In genomic region chr12:68620528-68620927, GRCh38 we compare ENCODE assay signal across 15 cellular contexts. TPM values are rescaled to one million over a fixed set of nuclear protein-coding genes. Genes with fewer than 3 reads are reported as not detected.
A peak's percentile ranks its signal among the peaks of the same experiment; 100 is the strongest.
DNase-seq lines count a peak whose midpoint lies in the region; ATAC-seq and TF ChIP-seq lines count a peak whose summit lies in the region.
"Had no signal": no experiment of that assay in that cellular context is flagged by ENCODE, and none has a peak within 500 bp of the region (broad histone marks: within the 10 kb centered on the region; RNA-seq: fewer than 3 reads in every experiment).

No MANE protein-coding gene starts in this region.

- H3K4me3 ChIP-seq in thoracic aorta (peak overlapping the region; percentile 23), SJCRH30 (no peak overlapping the region), H7 (ENCODE audit: insufficient read depth, low read depth, low read length) (no peak overlapping the region)

- peaks cover 2 to 4% of the 10 kb centered on the region in 2 donors for H3K9me3 Mint-ChIP-seq in activated naive CD4-positive, alpha-beta T cell treated with anti-CD3 and anti-CD28 coated beads, Interleukin-2, amount 50 U/mL, for 72 hours
- peaks cover 2% of the 10 kb centered on the region for H3K9me3 Mint-ChIP-seq in activated naive CD4-positive, alpha-beta T cell treated with anti-CD3 and anti-CD28 coated beads, Interleukin-2, amount 10 ng/mL, durations not matched to agents 7 days and 5 days
- no peaks in the 10 kb centered on the region for H3K9me3 Mint-ChIP-seq in activated CD4-positive, alpha-beta memory T cell treated with anti-CD3 and anti-CD28 coated beads for 36 hours

- ATAC-seq in activated naive CD4-positive, alpha-beta T cell treated with anti-CD3 and anti-CD28 coated beads, Interleukin-2, amount 50 U/mL, for 72 hours: no peak
- no peak for ATAC-seq in thoracic aorta (ENCODE audit: insufficient number of reproducible peaks, low FRiP score, low read depth)
- ATAC-seq in esophagus mucosa: no peak
- ATAC-seq: activated CD4-positive, CD25-positive, alpha-beta regulatory T cell treated with anti-CD3 and anti-CD28 coated beads, Interleukin-2, amount 50 U/mL, for 24 hours had no signal

- peaks cover 5 to 28% of the 10 kb centered on the region in 2 donors for H3K36me3 Mint-ChIP-seq in activated naive CD4-positive, alpha-beta T cell treated with anti-CD3 and anti-CD28 coated beads, Interleukin-2, amount 50 U/mL, for 72 hours
- peaks cover 55% of the 10 kb centered on the region for H3K36me3 Mint-ChIP-seq in activated naive CD4-positive, alpha-beta T cell treated with anti-CD3 and anti-CD28 coated beads, Interleukin-2, amount 10 ng/mL, durations not matched to agents 7 days and 5 days
- peaks cover 27% of the 10 kb centered on the region for H3K36me3 Mint-ChIP-seq in activated CD4-positive, alpha-beta memory T cell treated with anti-CD3 and anti-CD28 coated beads for 36 hours

- H3K27ac ChIP-seq in thoracic aorta: no peak overlapping the region
- no peak overlapping the region for H3K27ac ChIP-seq in SJCRH30

- H3K36me3 ChIP-seq in thoracic aorta: no peaks in the 10 kb centered on the region
- H3K36me3 ChIP-seq in SJCRH30: peaks cover 35% of the 10 kb centered on the region
- H3K36me3 ChIP-seq in H7 (replicated peaks; ENCODE audit: control insufficient read depth, insufficient read depth, low read length): 0 out of 2 replicates have a peak, but pooled peaks cover 1% of the 10 kb centered on the region

- peak overlapping the region; percentile 24 to 89 for H3K27ac Mint-ChIP-seq in activated naive CD4-positive, alpha-beta T cell treated with anti-CD3 and anti-CD28 coated beads, Interleukin-2, amount 50 U/mL, for 72 hours
- H3K27ac Mint-ChIP-seq in activated naive CD4-positive, alpha-beta T cell treated with anti-CD3 and anti-CD28 coated beads, Interleukin-2, amount 10 ng/mL, durations not matched to agents 7 days and 5 days: no peak overlapping the region
- peak overlapping the region; percentile 28 for H3K27ac Mint-ChIP-seq in activated CD4-positive, alpha-beta memory T cell treated with anti-CD3 and anti-CD28 coated beads for 36 hours

- H3K4me1 ChIP-seq in thoracic aorta (ENCODE audit: control insufficient read depth in 1 of 2, low read depth in 2 of 2): peaks cover 79 to 93% of the 10 kb centered on the region in 2 donors
- H3K4me1 ChIP-seq in SJCRH30: no peaks in the 10 kb centered on the region

- no peak for TF ChIP-seq CTCF in thoracic aorta (IDR thresholded peaks at IDR 0.05)

- intact Hi-C loops in activated CD4-positive, alpha-beta memory T cell treated with anti-CD3 and anti-CD28 coated beads for 36 hours (cut with micrococcal nuclease): no loop called here

- CTCF ChIA-PET in activated naive CD4-positive, alpha-beta T cell treated with anti-CD3 and anti-CD28 coated beads, Interleukin-2, amount 10 ng/mL, durations not matched to agents 7 days and 5 days (lab: Charles Lee): interaction anchor here (0.6 kb wide), 1 partner anchor 261 kb away, joined by 3 read pairs; no protein-coding TSS in a partner anchor
- CTCF ChIA-PET in activated CD4-positive, alpha-beta memory T cell treated with anti-CD3 and anti-CD28 coated beads for 36 hours (lab: Charles Lee): interaction anchor here (0.7 to 1.1 kb wide), 2 partner anchors 140 to 187 kb away, joined by 3 read pairs; no protein-coding TSS in a partner anchor

- POLR2A ChIA-PET in activated CD4-positive, alpha-beta memory T cell treated with anti-CD3 and anti-CD28 coated beads for 36 hours (lab: Charles Lee): interaction anchor here (1.4 kb wide), 1 partner anchor 10 kb away, joined by 4 read pairs; the partner anchor contains the start of gene RAP1B

- no peaks in the 10 kb centered on the region for H3K27me3 Mint-ChIP-seq in activated naive CD4-positive, alpha-beta T cell treated with anti-CD3 and anti-CD28 coated beads, Interleukin-2, amount 10 ng/mL, durations not matched to agents 7 days and 5 days
- H3K27me3 Mint-ChIP-seq in activated CD4-positive, alpha-beta memory T cell treated with anti-CD3 and anti-CD28 coated beads for 36 hours: no peaks in the 10 kb centered on the region

- H3K9me3 ChIP-seq in thoracic aorta (no peaks in the 10 kb centered on the region), SJCRH30 (replicated peaks) (0 out of 2 replicates have a peak, but pooled peaks cover 3% of the 10 kb centered on the region)

- H3K4me1 Mint-ChIP-seq in activated naive CD4-positive, alpha-beta T cell treated with anti-CD3 and anti-CD28 coated beads, Interleukin-2, amount 10 ng/mL, durations not matched to agents 7 days and 5 days: peaks cover 72% of the 10 kb centered on the region
- peaks cover 81% of the 10 kb centered on the region for H3K4me1 Mint-ChIP-seq in activated CD4-positive, alpha-beta memory T cell treated with anti-CD3 and anti-CD28 coated beads for 36 hours (ENCODE audit: low read depth)

- H3K4me3 Mint-ChIP-seq in activated naive CD4-positive, alpha-beta T cell treated with anti-CD3 and anti-CD28 coated beads, Interleukin-2, amount 10 ng/mL, durations not matched to agents 7 days and 5 days: no peak overlapping the region
- H3K4me3 Mint-ChIP-seq in activated CD4-positive, alpha-beta memory T cell treated with anti-CD3 and anti-CD28 coated beads for 36 hours: no peak overlapping the region

- H3K27me3 ChIP-seq in thoracic aorta (replicated peaks; ENCODE audit: insufficient read depth) (no peaks in the 10 kb centered on the region), SJCRH30 (no peaks in the 10 kb centered on the region), H7 (ENCODE audit: control insufficient read depth, insufficient read depth, low read length) (no peaks in the 10 kb centered on the region)

- DNase-seq in activated naive CD4-positive, alpha-beta T cell treated with anti-CD3 and anti-CD28 coated beads, Interleukin-2, amount 50 U/mL, for 72 hours (ENCODE audit: low spot score in 2 of 2): no peak
- DNase-seq in activated naive CD4-positive, alpha-beta T cell treated with anti-CD3 and anti-CD28 coated beads, Interleukin-2, amount 10 ng/mL, durations not matched to agents 7 days and 5 days: no peak
- no peak for DNase-seq in activated CD4-positive, alpha-beta memory T cell treated with anti-CD3 and anti-CD28 coated beads for 36 hours
- DNase-seq in islet precursor cell (peak; percentile 60), thoracic aorta (ENCODE audit: low spot score) (no peak), SJCRH30 (no peak), H7 (no peak)
- DNase-seq: AML-193; EL; foreskin melanocyte; kidney glomerular epithelial cell; NCI-H1417 treated with DMSO at 0.1 percent for 48 hours; stimulated activated CD4-positive, alpha-beta T cell treated with anti-CD3 and anti-CD28 coated beads, Interleukin-12 subunit alpha, Interleukin-12 subunit beta, amount 100 ng/mL, for 4 hours had no signal

RNA-seq across cellular contexts. Expression of gene RAP1B, which starts 9.8 kb away (rescaled TPM):
- total RNA-seq in activated naive CD4-positive, alpha-beta T cell treated with anti-CD3 and anti-CD28 coated beads, Interleukin-2, amount 50 U/mL, for 72 hours: 100 to 1,000 TPM; 182 to 232 TPM
- total RNA-seq in activated CD4-positive, alpha-beta memory T cell treated with anti-CD3 and anti-CD28 coated beads for 36 hours: 100 to 1,000 TPM; 211 to 213 TPM
- total RNA-seq in thoracic aorta (100 to 1,000 TPM; 120 to 245 TPM), esophagus mucosa (87.6 TPM)
- 193 and 207 TPM in 2 replicates for total RNA-seq in SJCRH30 (2014; rRNA removed; shearing (Covaris generic))
- total RNA-seq in H7 (2014; rRNA removed; shearing (Covaris generic)): 89.3 and 103 TPM in 2 replicates
